25 cellular contexts compared by ENCODE assay signal in the genomic region with DNA sequence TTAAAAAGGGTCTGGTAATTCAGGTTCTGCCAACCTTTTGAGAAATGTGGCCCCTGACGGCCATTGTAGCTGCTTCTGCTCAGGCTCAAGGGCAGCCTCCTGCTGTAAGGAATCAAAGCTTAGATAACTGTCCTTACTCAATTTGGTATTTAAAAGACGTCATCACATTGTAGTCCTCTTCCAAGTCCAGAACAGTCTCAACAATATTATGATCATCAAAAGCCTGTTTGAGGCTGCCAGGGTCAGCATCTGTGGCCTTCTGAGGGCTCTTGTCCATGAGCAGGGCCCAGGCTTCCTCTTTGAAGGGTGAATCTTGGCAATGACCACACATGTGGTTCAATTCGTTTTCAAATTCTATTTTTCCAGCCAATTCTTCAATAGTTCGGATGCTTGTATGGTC.
"Had no signal": no experiment of that assay in that cellular context is flagged by ENCODE, and none has a peak within 500 bp of the region (broad histone marks: within the 10 kb centered on the region; RNA-seq: fewer than 3 reads in every experiment).

No MANE protein-coding gene starts in this region.

- DNase-seq: activated CD4-positive, alpha-beta T cell treated with anti-CD3 and anti-CD28 coated beads for 48 hours; activated CD4-positive, alpha-beta T cell treated with anti-CD3 and anti-CD28 coated beads, Interleukin-2, amount 50 U/mL, for 48 hours; activated CD8-positive, alpha-beta memory T cell treated with anti-CD3 and anti-CD28 coated beads for 24 hours; activated gamma-delta T cell; activated naive CD4-positive, alpha-beta T cell treated with anti-CD3 and anti-CD28 coated beads, Interleukin-2, amount 10 ng/mL, durations not matched to agents 7 days and 5 days; activated naive CD8-positive, alpha-beta T cell treated with anti-CD3 and anti-CD28 coated beads, Interleukin-2, amount 50 U/mL, for 24 hours; activated T-cell treated with anti-CD3 and anti-CD28 coated beads, Interleukin-2, amount 50 U/mL, for 1 hour; anterior cingulate cortex; effector memory CD8-positive, alpha-beta T cell; gastrocnemius medialis; hippocampal formation; left cardiac atrium; naive thymus-derived CD8-positive, alpha-beta T cell; occipital lobe; spleen; substantia nigra; T-helper 17 cell; T1000; tibial artery; WERI-Rb-1 had no signal

- H3K9me3 ChIP-seq: gastrocnemius medialis, right atrium auricular region, spleen, tibial artery had no signal

- H3K27me3 ChIP-seq: cardiac muscle cell, gastrocnemius medialis, right atrium auricular region, spleen, tibial artery had no signal

- ATAC-seq: activated CD4-positive, CD25-positive, alpha-beta regulatory T cell treated with anti-CD3 and anti-CD28 coated beads, Interleukin-2, amount 50 U/mL, for 24 hours; activated naive CD8-positive, alpha-beta T cell treated with anti-CD3 and anti-CD28 coated beads, Interleukin-2, amount 50 U/mL, for 24 hours; effector memory CD8-positive, alpha-beta T cell; gastrocnemius medialis; left cardiac atrium; naive thymus-derived CD8-positive, alpha-beta T cell; T-helper 17 cell had no signal

- H3K4me3 ChIP-seq: cardiac muscle cell, coronary artery, gastrocnemius medialis, right atrium auricular region, SK-N-MC, spleen, tibial artery had no signal

- H3K27ac ChIP-seq: cardiac muscle cell, coronary artery, right atrium auricular region, SK-N-MC, spleen, tibial artery, WERI-Rb-1 had no signal

- H3K36me3 ChIP-seq: gastrocnemius medialis had no signal
